ENCODE assay signal across 11 cellular contexts in genomic region chr12:68557011-68557715, GRCh38. TPM values are rescaled to one million over a fixed set of nuclear protein-coding genes. Genes with fewer than 3 reads are reported as not detected.
DNase-seq lines count a peak whose midpoint lies in the region; ATAC-seq and TF ChIP-seq lines count a peak whose summit lies in the region.
"Had no signal": no experiment of that assay in that cellular context is flagged by ENCODE, and none has a peak within 500 bp of the region (broad histone marks: within the 10 kb centered on the region; RNA-seq: fewer than 3 reads in every experiment).

No MANE protein-coding gene starts in this region.

- H3K27ac Mint-ChIP-seq in activated naive CD4-positive, alpha-beta T cell treated with anti-CD3 and anti-CD28 coated beads, Interleukin-2, amount 10 ng/mL, durations not matched to agents 7 days and 5 days: peak overlapping the region; percentile 28

- TF ChIP-seq CTCF in fibroblast of lung (conservative IDR thresholded peaks at IDR 0.05 in 1 of 2, IDR thresholded peaks at IDR 0.05 in 1 of 2; ENCODE audit: low read depth in 1 of 2, low read length in 2 of 2): no peak
- no peak for TF ChIP-seq CTCF in upper lobe of right lung (IDR thresholded peaks at IDR 0.05)
- TF ChIP-seq CTCF in lower lobe of right lung (IDR thresholded peaks at IDR 0.05): no peak

- intact Hi-C loops in upper lobe of right lung (cut with DNase I): no loop called here
- intact Hi-C loops in head of caudate nucleus (cut with DNase I): no loop called here
- intact Hi-C loops in lower lobe of right lung (cut with DNase I): no loop called here

- H3K4me1 Mint-ChIP-seq in activated naive CD4-positive, alpha-beta T cell treated with anti-CD3 and anti-CD28 coated beads, Interleukin-2, amount 10 ng/mL, durations not matched to agents 7 days and 5 days: peaks cover 8% of the 10 kb centered on the region
- H3K4me1 Mint-ChIP-seq: memory B cell had no signal

- no peaks in the 10 kb centered on the region for H3K36me3 Mint-ChIP-seq in activated naive CD4-positive, alpha-beta T cell treated with anti-CD3 and anti-CD28 coated beads, Interleukin-2, amount 10 ng/mL, durations not matched to agents 7 days and 5 days
- H3K36me3 Mint-ChIP-seq: memory B cell had no signal

- no peaks in the 10 kb centered on the region for H3K36me3 ChIP-seq in fibroblast of lung (ENCODE audit: control insufficient read depth, insufficient read depth, low read length)
- no peaks in the 10 kb centered on the region for H3K36me3 ChIP-seq in upper lobe of right lung
- H3K36me3 ChIP-seq in lower lobe of right lung: no peaks in the 10 kb centered on the region

- H4K20me1 ChIP-seq in fibroblast of lung (ENCODE audit: control insufficient read depth, extremely low read depth, insufficient read depth, low read length): no peaks in the 10 kb centered on the region

- no peaks in the 10 kb centered on the region for H3K9me3 Mint-ChIP-seq in activated naive CD4-positive, alpha-beta T cell treated with anti-CD3 and anti-CD28 coated beads, Interleukin-2, amount 10 ng/mL, durations not matched to agents 7 days and 5 days
- H3K9me3 Mint-ChIP-seq: memory B cell had no signal

- H3K9me3 ChIP-seq in fibroblast of lung (ENCODE audit: control insufficient read depth, insufficient read depth, low read depth, low read length) (no peaks in the 10 kb centered on the region), upper lobe of right lung (no peaks in the 10 kb centered on the region), lower lobe of right lung (no peaks in the 10 kb centered on the region)

- no peaks in the 10 kb centered on the region for H3K27me3 ChIP-seq in fibroblast of lung (ENCODE audit: control insufficient read depth, insufficient read depth, low read length)
- H3K27me3 ChIP-seq in upper lobe of right lung: no peaks in the 10 kb centered on the region
- no peaks in the 10 kb centered on the region for H3K27me3 ChIP-seq in lower lobe of right lung (ENCODE audit: low read depth)

- no peaks in the 10 kb centered on the region for H3K79me2 ChIP-seq in fibroblast of lung (ENCODE audit: control insufficient read depth, insufficient read depth, low read length)

- peak overlapping the region; percentile 81 for H3K4me2 ChIP-seq in fibroblast of lung (ENCODE audit: extremely low read depth, insufficient read depth, low read length)
- H3K4me2 ChIP-seq: KMS-11 had no signal

- H3K4me1 ChIP-seq in fibroblast of lung (ENCODE audit: control insufficient read depth, extremely low read depth, insufficient read depth, low read length) (peaks cover 11% of the 10 kb centered on the region), upper lobe of right lung (peaks cover 11% of the 10 kb centered on the region), lower lobe of right lung (peaks cover 16% of the 10 kb centered on the region)

- CTCF ChIA-PET in activated naive CD4-positive, alpha-beta T cell treated with anti-CD3 and anti-CD28 coated beads, Interleukin-2, amount 10 ng/mL, durations not matched to agents 7 days and 5 days (lab: Charles Lee): no interaction called here

- H3K27me3 Mint-ChIP-seq in activated naive CD4-positive, alpha-beta T cell treated with anti-CD3 and anti-CD28 coated beads, Interleukin-2, amount 10 ng/mL, durations not matched to agents 7 days and 5 days: peaks cover 9% of the 10 kb centered on the region

- peak overlapping the region; percentile 54 for H2AFZ ChIP-seq in fibroblast of lung (ENCODE audit: low read length)

- ATAC-seq in SK-N-SH treated with all-trans-retinoic acid at 6 μM for 48 hours (peak; percentile 96), upper lobe of right lung (no peak), lower lobe of right lung (no peak)
- ATAC-seq: Right ventricle myocardium inferior had no signal

- H3K4me3 ChIP-seq in fibroblast of lung (replicated peaks in 1 of 4; ENCODE audit: control extremely low read depth in 1 of 4, insufficient read depth in 1 of 4, low read depth in 3 of 4, low read length in 4 of 4) (no peak overlapping the region), upper lobe of right lung (no peak overlapping the region), lower lobe of right lung (no peak overlapping the region)

- H3K4me3 Mint-ChIP-seq in activated naive CD4-positive, alpha-beta T cell treated with anti-CD3 and anti-CD28 coated beads, Interleukin-2, amount 10 ng/mL, durations not matched to agents 7 days and 5 days: no peak overlapping the region
- H3K4me3 Mint-ChIP-seq: memory B cell had no signal

- no peak for DNase-seq in activated naive CD4-positive, alpha-beta T cell treated with anti-CD3 and anti-CD28 coated beads, Interleukin-2, amount 10 ng/mL, durations not matched to agents 7 days and 5 days
- no peak for DNase-seq in activated naive CD4-positive, alpha-beta T cell treated with Interleukin-2 at 50 U/mL for 16 hours
- peak; percentile 73 to 95 for DNase-seq in fibroblast of lung (ENCODE audit: low read depth in 2 of 2)
- peak; percentile 50 for DNase-seq in stromal cell of bone marrow (ENCODE audit: low read depth)
- no peak for DNase-seq in upper lobe of right lung
- DNase-seq in head of caudate nucleus: no peak
- DNase-seq in lower lobe of right lung: no peak

- H3K9ac ChIP-seq in fibroblast of lung (ENCODE audit: insufficient read depth, low read length): no peak overlapping the region
- H3K9ac ChIP-seq: KMS-11 had no signal

- H3K27ac ChIP-seq in fibroblast of lung (ENCODE audit: insufficient read depth, low read length) (peak overlapping the region; percentile 51), upper lobe of right lung (no peak overlapping the region), lower lobe of right lung (no peak overlapping the region)
- H3K27ac ChIP-seq: KMS-11 had no signal

TF ChIP-seq in SK-N-SH treated with all-trans-retinoic acid at 6 μM for 48 hours, 23 proteins besides CTCF, POLR2A, EP300 and RAD21:
- TF ChIP-seq ISL1 (CRISPR knock-in tag; IDR thresholded peaks at IDR 0.05) (peak; percentile 45), TOX (CRISPR knock-in tag; IDR thresholded peaks at IDR 0.05; ENCODE audit: borderline replicate concordance) (no peak)

RNA-seq across cellular contexts. Expression of gene RAP1B, which starts 53.5 kb away (rescaled TPM):
- total RNA-seq in fibroblast of lung: 121 and 194 TPM in 2 replicates
- 293 and 383 TPM in 2 replicates for polyA plus RNA-seq in fibroblast of lung
- 198 and 239 TPM in 2 replicates for polyA plus RNA-seq in fibroblast of lung (2012)
- 8.8 and 13.9 TPM in 2 replicates for polyA minus RNA-seq in fibroblast of lung (ENCODE audit: low replicate concordance)
- total RNA-seq in upper lobe of right lung: 158 TPM
- 193 TPM for total RNA-seq in lower lobe of right lung

Comparison
In these comparisons a context has a peak if more than half of its experiments do, and no peak if none do; other contexts are left out.
1. DNase-seq: peak in fibroblast of lung (2 of 2) and stromal cell of bone marrow (single experiment); none in activated naive CD4-positive, alpha-beta T cell treated with anti-CD3 and anti-CD28 coated beads, Interleukin-2, amount 10 ng/mL, durations not matched to agents 7 days and 5 days (single experiment), activated naive CD4-positive, alpha-beta T cell treated with Interleukin-2 at 50 U/mL for 16 hours (single experiment), upper lobe of right lung (single experiment), head of caudate nucleus (0 of 42) and lower lobe of right lung (single experiment).